In the genomic region with DNA sequence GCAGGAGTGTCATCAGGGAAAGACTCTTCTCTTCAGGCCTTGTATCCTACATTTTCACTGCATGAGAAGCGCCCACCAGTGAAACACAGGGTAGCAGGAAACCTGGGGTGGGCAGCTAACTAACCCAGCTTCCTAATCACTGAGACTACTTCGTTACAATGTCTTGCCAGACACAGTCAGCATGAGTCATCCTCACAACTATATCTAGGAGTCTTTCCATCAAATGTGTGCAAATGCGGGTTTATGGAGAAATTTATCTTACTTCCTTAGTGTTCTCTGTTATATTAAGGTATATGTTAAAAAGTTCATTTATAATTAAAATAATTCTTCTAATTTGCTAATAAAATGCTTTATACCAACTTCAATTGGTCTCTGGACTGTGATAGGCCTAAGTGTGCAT, we compare ENCODE assay signal across 15 cellular contexts.
DNase-seq lines count a peak whose midpoint lies in the region; ATAC-seq lines count a peak whose summit lies in the region.
"Had no signal": no experiment of that assay in that cellular context is flagged by ENCODE, and none has a peak within 500 bp of the region (broad histone marks: within the 10 kb centered on the region; RNA-seq: fewer than 3 reads in every experiment).

No MANE protein-coding gene starts in this region.

- DNase-seq in AG08396 (ENCODE audit: low spot score) (peak; percentile 30), HS-27A (ENCODE audit: low read depth) (peak; percentile 26), amniotic stem cell (lab: John Stamatoyannopoulos, UW) (peak; percentile 33), glomerular endothelial cell (ENCODE audit: extremely low read depth, low read depth, low spot score) (peak; percentile 18), NCI-H446 (lab: John Stamatoyannopoulos, UW) (no peak), aorta (no peak), NCI-H2081 treated with DMSO at 0.1 percent for 48 hours (lab: John Stamatoyannopoulos, UW) (no peak)
- DNase-seq: COR-L47, foreskin melanocyte, GOT3, left cardiac atrium, NCI-H2081, PC-9, spleen had no signal

- H3K4me3 ChIP-seq in aorta (ENCODE audit: low read length in 2 of 2), result no peak overlapping the region
- H3K4me3 ChIP-seq: PC-9, spleen had no signal

- intact Hi-C loops in aorta (cut with DNase I), result no loop called here

- no peak overlapping the region for H3K27ac ChIP-seq in aorta (ENCODE audit: low read depth in 1 of 2, low read length in 2 of 2)
- H3K27ac ChIP-seq: PC-9, spleen had no signal

- ATAC-seq in HG03045 (IDR thresholded peaks at IDR 0.05; ENCODE audit: unreplicated experiment) (no peak), aorta (ENCODE audit: low FRiP score) (no peak)

- no peaks in the 10 kb centered on the region for H3K9me3 ChIP-seq in aorta (ENCODE audit: control insufficient read depth, low read length)

- H3K27me3 ChIP-seq in aorta (ENCODE audit: control insufficient read depth in 1 of 2, insufficient read depth in 2 of 2, low read length in 1 of 2), result no peaks in the 10 kb centered on the region
- H3K27me3 ChIP-seq: spleen had no signal

- no peaks in the 10 kb centered on the region for H3K36me3 ChIP-seq in aorta (ENCODE audit: control insufficient read depth in 1 of 2, insufficient read depth in 2 of 2, low read length in 1 of 2)

- WGBS in aorta, 2 donors, result 61 to 67% methylated on average over 3 of the region's 3 CpGs

- no peaks in the 10 kb centered on the region for H3K4me1 ChIP-seq in aorta (ENCODE audit: control insufficient read depth in 1 of 2, insufficient read depth in 2 of 2, low read length in 2 of 2)

Comparison
In these comparisons a context has a peak if more than half of its experiments do, and no peak if none do; other contexts are left out.
1. DNase-seq: peak in AG08396 (single experiment), HS-27A (single experiment), amniotic stem cell (single experiment) and glomerular endothelial cell (single experiment); none in NCI-H446 (0 of 2), aorta (0 of 2) and NCI-H2081 treated with DMSO at 0.1 percent for 48 hours (single experiment).